ENCODE assay signal across 10 cellular contexts in the genomic region with DNA sequence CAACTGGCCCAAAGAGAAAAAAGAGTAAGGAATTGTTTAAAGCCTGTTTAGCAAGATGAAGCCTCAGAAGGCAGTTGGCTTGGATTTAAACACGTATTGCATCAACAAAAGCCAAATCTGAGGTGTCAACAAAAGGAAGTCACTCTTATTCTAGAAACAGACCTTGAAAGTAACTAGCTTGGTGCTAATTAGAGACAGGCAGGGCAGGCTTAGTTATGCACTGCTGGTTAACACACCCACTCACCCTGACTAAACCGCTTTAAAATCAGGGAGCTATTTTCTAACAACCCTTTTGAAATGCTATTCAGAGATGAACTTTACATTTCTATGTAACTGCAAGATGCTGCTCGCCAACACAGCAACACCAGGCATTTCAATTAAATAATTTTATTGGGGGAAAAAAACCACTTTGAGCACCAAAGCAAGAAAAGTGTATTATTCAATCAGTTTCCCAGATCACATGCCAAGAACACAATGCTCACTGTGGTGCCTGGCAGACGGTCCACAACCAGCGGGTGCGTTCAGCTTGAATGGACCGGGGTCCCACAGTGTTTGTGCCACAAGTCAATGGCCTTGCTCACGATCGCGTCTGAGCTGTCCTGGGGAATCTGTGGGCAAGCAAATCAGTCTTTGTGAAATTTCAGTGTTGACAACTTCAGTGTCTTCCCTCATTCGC. TPM values are rescaled to one million over a fixed set of nuclear protein-coding genes. Genes with fewer than 3 reads are reported as not detected.
DNase-seq lines count a peak whose midpoint lies in the region; ATAC-seq, FAIRE-seq and TF ChIP-seq lines count a peak whose summit lies in the region.
"Had no signal": no experiment of that assay in that cellular context is flagged by ENCODE, and none has a peak within 500 bp of the region (broad histone marks: within the 10 kb centered on the region; RNA-seq: fewer than 3 reads in every experiment).

No MANE protein-coding gene starts in this region.

- POLR2A ChIA-PET in RWPE1 (lab: Yijun Ruan, JAX; ENCODE audit: low non-redundant PET): no interaction called here

- H3K4me3 ChIP-seq in lung (no peak overlapping the region), uterus (no peak overlapping the region), prostate gland (no peak overlapping the region)

- no peak for TF ChIP-seq POLR2A in GM12892 (IDR thresholded peaks at IDR 0.05; ENCODE audit: low read depth, low read length)
- TF ChIP-seq POLR2A in uterus (IDR thresholded peaks at IDR 0.05): no peak
- no peak for TF ChIP-seq POLR2A in prostate gland (IDR thresholded peaks at IDR 0.05)

- H3K9me3 ChIP-seq in lung (ENCODE audit: control insufficient read depth in 2 of 2, insufficient read depth in 1 of 2, low read length in 1 of 2): no peaks in the 10 kb centered on the region
- no peaks in the 10 kb centered on the region for H3K9me3 ChIP-seq in uterus
- no peaks in the 10 kb centered on the region for H3K9me3 ChIP-seq in prostate gland

- DNase-seq in GM12892 (ENCODE audit: insufficient read length) (no peak), RWPE1 (ENCODE audit: low spot score) (no peak), lung (ENCODE audit: low spot score) (peak; percentile 23), uterus (no peak), prostate gland (ENCODE audit: low spot score) (no peak), OCI-M1 (lab: John Stamatoyannopoulos, UW) (no peak)
- no peak for DNase-seq in activated CD8-positive, alpha-beta memory T cell treated with anti-CD3 and anti-CD28 coated beads, Interleukin-2, amount 50 U/mL, for 48 hours
- DNase-seq: activated T-cell treated with anti-CD3 and anti-CD28 coated beads, Interleukin-2, amount 50 U/mL, for 48 hours had no signal

- H3K36me3 ChIP-seq in lung (ENCODE audit: control insufficient read depth in 2 of 2, insufficient read depth in 2 of 2, low read length in 2 of 2): peaks cover 6 to 15% of the 10 kb centered on the region in 2 donors
- H3K36me3 ChIP-seq in uterus: no peaks in the 10 kb centered on the region
- no peaks in the 10 kb centered on the region for H3K36me3 ChIP-seq in prostate gland

- intact Hi-C loops in uterus (cut with DNase I; ENCODE audit: low total_unique reads) (no loop called here), prostate gland (cut with DNase I) (no loop called here)

- ATAC-seq in GM21619 (IDR thresholded peaks at IDR 0.05; ENCODE audit: unreplicated experiment) (peak; percentile 35), lung (ENCODE audit: insufficient read depth, low FRiP score) (no peak)

- H3K27ac ChIP-seq in RWPE1: peak overlapping the region; percentile 78
- no peak overlapping the region for H3K27ac ChIP-seq in lung (ENCODE audit: low read depth in 1 of 2, low read length in 1 of 2)
- H3K27ac ChIP-seq in uterus: no peak overlapping the region
- no peak overlapping the region for H3K27ac ChIP-seq in prostate gland

- CTCF ChIA-PET in RWPE1 (lab: Yijun Ruan, JAX): no interaction called here

- H3K27me3 ChIP-seq in lung (ENCODE audit: control insufficient read depth, insufficient read depth) (no peaks in the 10 kb centered on the region), uterus (no peaks in the 10 kb centered on the region), prostate gland (replicated peaks; ENCODE audit: insufficient read depth) (no peaks in the 10 kb centered on the region)

- peak; percentile 85 for FAIRE-seq in GM12892 (lab: Jason Lieb, UNC)
- FAIRE-seq: keratinocyte had no signal

- 90 to 92% methylated on average over 11 of the region's 11 CpGs for WGBS in lung, 2 donors
- 49% methylated on average over 11 of the region's 11 CpGs for WGBS in prostate gland

- no peak for TF ChIP-seq CTCF in RWPE1 (conservative IDR thresholded peaks at IDR 0.05; ENCODE audit: low read depth)
- TF ChIP-seq CTCF in lung (IDR thresholded peaks at IDR 0.05; ENCODE audit: control extremely low read depth, extremely low read depth): no peak
- TF ChIP-seq CTCF in uterus (IDR thresholded peaks at IDR 0.05): no peak
- TF ChIP-seq CTCF in prostate gland (IDR thresholded peaks at IDR 0.05): no peak

- H3K4me1 ChIP-seq in lung (ENCODE audit: control insufficient read depth in 2 of 2, insufficient read depth in 2 of 2, low read length in 2 of 2): peaks cover 0 to 28% of the 10 kb centered on the region in 2 donors
- H3K4me1 ChIP-seq in uterus: no peaks in the 10 kb centered on the region
- H3K4me1 ChIP-seq in prostate gland (replicated peaks): no peaks in the 10 kb centered on the region

RNA-seq across cellular contexts. Expression of gene TBC1D7, which starts 23.6 kb away (rescaled TPM):
- 38.1 TPM for polyA plus RNA-seq in GM12892 (2012; ENCODE audit: missing spikeins)
- total RNA-seq in lung (10 to 100 TPM; 17.1 to 30.1 TPM), uterus (10 to 100 TPM in 2 of 4 donors, 1 to 10 TPM in 1, not detected in 1; 4.4 to 23.6 (median 12.5) TPM), prostate gland (10 to 100 TPM; 11.6 to 27.9 TPM)
- 10 to 100 TPM; 19.8 to 20.1 TPM for polyA plus RNA-seq in lung
